Comparison of ENCODE assay signal across 26 cellular contexts in genomic region chr2:48270209-48270608, GRCh38. TPM values are rescaled to one million over a fixed set of nuclear protein-coding genes. Genes with fewer than 3 reads are reported as not detected.
DNase-seq lines count a peak whose midpoint lies in the region; ATAC-seq and TF ChIP-seq lines count a peak whose summit lies in the region.
"Had no signal": no experiment of that assay in that cellular context is flagged by ENCODE, and none has a peak within 500 bp of the region (broad histone marks: within the 10 kb centered on the region; RNA-seq: fewer than 3 reads in every experiment).

No MANE protein-coding gene starts in this region.

- no peak overlapping the region for H2BK15ac ChIP-seq in H9 (ENCODE audit: low read depth, low read length)

- BruUV-seq in Caco-2 (replicated peaks; lab: Mats Ljungman, UMichigan): no TSS peak

- TF ChIP-seq CTCF in Caco-2 (IDR thresholded peaks at IDR 0.05; ENCODE audit: insufficient read depth in 1 of 2, low read depth in 1 of 2, low read length in 1 of 2, severe bottlenecking in 1 of 2, unreplicated experiment in 1 of 2): no peak
- no peak for TF ChIP-seq CTCF in VCaP (conservative IDR thresholded peaks at IDR 0.05)
- TF ChIP-seq CTCF in upper lobe of left lung (IDR thresholded peaks at IDR 0.05): no peak
- TF ChIP-seq CTCF in uterus (IDR thresholded peaks at IDR 0.05): no peak
- TF ChIP-seq CTCF in H9 (conservative IDR thresholded peaks at IDR 0.05): no peak

- CTCF ChIA-PET in Caco-2 (lab: Charles Lee): interaction anchor here (0.5 to 0.6 kb wide), 2 partner anchors 15 to 38 kb away, joined by 3 read pairs; no protein-coding TSS in a partner anchor

- H3K9me3 ChIP-seq in Caco-2: no peaks in the 10 kb centered on the region; the same call in 1 of the 2 replicates
- no peaks in the 10 kb centered on the region for H3K9me3 ChIP-seq in upper lobe of left lung
- no peaks in the 10 kb centered on the region for H3K9me3 ChIP-seq in uterus
- no peaks in the 10 kb centered on the region for H3K9me3 ChIP-seq in H9 (ENCODE audit: control insufficient read depth, low read depth, low read length)
- H3K9me3 ChIP-seq: BLaER1 treated with 17β-estradiol and CSF1 and Interleukin-3, amounts not matched to agents 10 nM and 100 nM; MG63 had no signal

- no peak for TF ChIP-seq EP300 in upper lobe of left lung (IDR thresholded peaks at IDR 0.05)

- DNase-seq in Caco-2 (peak; percentile 68 to 74), left lobe of liver (ENCODE audit: low spot score) (no peak), mucosa of gallbladder (ENCODE audit: low spot score) (peak; percentile 41), upper lobe of left lung (no peak), uterus (no peak), H9 (no peak)
- DNase-seq: CD4-positive, alpha-beta T cell; DMS79; EL; GF-D8; GM23248; H7; IMR-90; KG1; MG63; NCI-H1105 treated with DMSO at 0.1 percent for 48 hours; NCI-H146; NCI-H1930; NCI-H2107; NCI-H526; SHP77 had no signal

- no peak overlapping the region for H3K56ac ChIP-seq in H9 (ENCODE audit: insufficient read length, low read depth, low read length)

- H4K8ac ChIP-seq in H9 (replicated peaks; ENCODE audit: insufficient read length, low read depth, low read length): no peak overlapping the region

- no peak overlapping the region for H3K4me2 ChIP-seq in H9 (ENCODE audit: insufficient read depth, insufficient read length, low read length)
- H3K4me2 ChIP-seq: BLaER1 treated with 17β-estradiol and CSF1 and Interleukin-3, amounts not matched to agents 10 nM and 100 nM had no signal

- no peaks in the 10 kb centered on the region for H3K79me2 ChIP-seq in H9 (ENCODE audit: insufficient read depth, low read length)

- H3K4me1 Mint-ChIP-seq in Caco-2 (ENCODE audit: low read depth, unreplicated experiment): peaks cover 25% of the 10 kb centered on the region
- peaks cover 6 to 11% of the 10 kb centered on the region in 2 experiments for H3K4me1 Mint-ChIP-seq in H9

- no peak overlapping the region for H2BK12ac ChIP-seq in H9 (ENCODE audit: insufficient read length, low read depth, low read length)

- H3K4me3 Mint-ChIP-seq in Caco-2 (ENCODE audit: unreplicated experiment): peak overlapping the region; percentile 49
- H3K4me3 Mint-ChIP-seq in H9: no peak overlapping the region
- H3K4me3 Mint-ChIP-seq: CD4-positive, alpha-beta T cell had no signal

- H2BK120ac ChIP-seq in H9 (ENCODE audit: low read depth, low read length, poor library complexity, severe bottlenecking): no peak overlapping the region

- H3K4me3 ChIP-seq in Caco-2 (ENCODE audit: low read depth, low read length): no peak overlapping the region
- no peak overlapping the region for H3K4me3 ChIP-seq in upper lobe of left lung
- no peak overlapping the region for H3K4me3 ChIP-seq in uterus
- H3K4me3 ChIP-seq: BLaER1 treated with 17β-estradiol and CSF1 and Interleukin-3, amounts not matched to agents 10 nM and 100 nM; GM23248; MG63 had no signal

- H2BK20ac ChIP-seq in H9 (ENCODE audit: low read depth, low read length, poor library complexity, severe bottlenecking): no peak overlapping the region

- no peak overlapping the region for H2AK5ac ChIP-seq in H9 (ENCODE audit: insufficient read length, low read length)

- no peak overlapping the region for H4K91ac ChIP-seq in H9 (ENCODE audit: insufficient read length, low read depth, low read length)

- H3K9me3 Mint-ChIP-seq in Caco-2 (ENCODE audit: unreplicated experiment) (peaks cover 11% of the 10 kb centered on the region), H9 (no peaks in the 10 kb centered on the region; a peak in 2 of 5 replicates)
- H3K9me3 Mint-ChIP-seq: CD4-positive, alpha-beta T cell had no signal

- no peak overlapping the region for H2AFZ ChIP-seq in H9 (ENCODE audit: low read length)
- H2AFZ ChIP-seq: GM23248 had no signal

- H3K27ac Mint-ChIP-seq in Caco-2 (ENCODE audit: unreplicated experiment) (peak overlapping the region; percentile 74), H9 (no peak overlapping the region)
- H3K27ac Mint-ChIP-seq: CD4-positive, alpha-beta T cell had no signal

- H4K5ac ChIP-seq in H9 (ENCODE audit: insufficient read length, low read depth, low read length): no peak overlapping the region

- TF ChIP-seq POLR2A in upper lobe of left lung (IDR thresholded peaks at IDR 0.05) (no peak), uterus (IDR thresholded peaks at IDR 0.05) (no peak)

- H3K23ac ChIP-seq in H9 (ENCODE audit: insufficient read length, low read depth, low read length): no peak overlapping the region

- H3K14ac ChIP-seq in H9 (ENCODE audit: insufficient read depth, low read length): no peak overlapping the region

- H3K27me3 Mint-ChIP-seq in Caco-2 (ENCODE audit: insufficient read depth, unreplicated experiment) (no peaks in the 10 kb centered on the region), H9 (ENCODE audit: low read depth) (no peaks in the 10 kb centered on the region; the same call in 1 of the 2 replicates)
- H3K27me3 Mint-ChIP-seq: CD4-positive, alpha-beta T cell had no signal

- WGBS in upper lobe of left lung, 2 donors: 94% methylated on average over 3 of the region's 3 CpGs
- no CpG with 5 or more reads among the region's 3 CpGs for WGBS in H9 (ENCODE audit: extremely low coverage, insufficient read length, low lambda C conversion rate)

- H2BK5ac ChIP-seq in H9 (ENCODE audit: insufficient read length, low read length): no peak overlapping the region

- H3K36me3 ChIP-seq in Caco-2 (ENCODE audit: control insufficient read depth, insufficient read depth, low read length) (no peaks in the 10 kb centered on the region), upper lobe of left lung (no peaks in the 10 kb centered on the region), uterus (no peaks in the 10 kb centered on the region)
- H3K36me3 ChIP-seq: BLaER1 treated with 17β-estradiol and CSF1 and Interleukin-3, amounts not matched to agents 10 nM and 100 nM; MG63 had no signal

- H3K27ac ChIP-seq in VCaP (peak overlapping the region; percentile 55), upper lobe of left lung (no peak overlapping the region), uterus (no peak overlapping the region), H9 (ENCODE audit: insufficient read length, low read depth, low read length) (no peak overlapping the region)
- H3K27ac ChIP-seq: BLaER1 treated with 17β-estradiol and CSF1 and Interleukin-3, amounts not matched to agents 10 nM and 100 nM; GM23248; RWPE1 had no signal

- no peaks in the 10 kb centered on the region for H3K23me2 ChIP-seq in H9 (ENCODE audit: insufficient read length, low read depth, low read length, poor library complexity, severe bottlenecking)

- no peak overlapping the region for H3K4ac ChIP-seq in H9 (ENCODE audit: low read depth, low read length)

- H3K27me3 ChIP-seq in Caco-2 (replicated peaks; ENCODE audit: control insufficient read depth, insufficient read depth, low read length): no peaks in the 10 kb centered on the region
- H3K27me3 ChIP-seq in upper lobe of left lung: no peaks in the 10 kb centered on the region
- H3K27me3 ChIP-seq in uterus: no peaks in the 10 kb centered on the region
- H3K27me3 ChIP-seq in H9 (ENCODE audit: insufficient read depth, low read length): no peaks in the 10 kb centered on the region
- H3K27me3 ChIP-seq: BLaER1 treated with 17β-estradiol and CSF1 and Interleukin-3, amounts not matched to agents 10 nM and 100 nM; MG63 had no signal

- ATAC-seq in left lobe of liver (peak; percentile 76), upper lobe of left lung (ENCODE audit: low FRiP score in 2 of 2) (no peak), GM18867 (IDR thresholded peaks at IDR 0.05; ENCODE audit: unreplicated experiment) (no peak)
- ATAC-seq: Panc1 had no signal

- no peaks in the 10 kb centered on the region for H4K20me1 ChIP-seq in H9 (ENCODE audit: control insufficient read depth, insufficient read depth, insufficient read length)
- H4K20me1 ChIP-seq: BLaER1 treated with 17β-estradiol and CSF1 and Interleukin-3, amounts not matched to agents 10 nM and 100 nM had no signal

- H3K36me3 Mint-ChIP-seq in Caco-2 (ENCODE audit: insufficient read depth, unreplicated experiment): no peaks in the 10 kb centered on the region
- no peaks in the 10 kb centered on the region; a peak in 1 of 7 replicates for H3K36me3 Mint-ChIP-seq in H9 (ENCODE audit: insufficient read depth in 1 of 3, low read depth in 3 of 3)

- no peak overlapping the region for H3K18ac ChIP-seq in H9 (ENCODE audit: insufficient read length, low read depth, low read length)

- POLR2A ChIA-PET in Caco-2 (lab: Charles Lee): interaction anchor here (0.6 kb wide), 1 partner anchor 338 kb away, joined by 3 read pairs; no protein-coding TSS in a partner anchor

- H3K4me1 ChIP-seq in Caco-2: peaks cover 33% of the 10 kb centered on the region
- H3K4me1 ChIP-seq in upper lobe of left lung: no peaks in the 10 kb centered on the region
- no peaks in the 10 kb centered on the region for H3K4me1 ChIP-seq in uterus
- no peaks in the 10 kb centered on the region; the same call in 1 of the 2 replicates for H3K4me1 ChIP-seq in H9 (ENCODE audit: insufficient read depth, low read length)

- no peak overlapping the region for H3K9ac ChIP-seq in H9 (ENCODE audit: extremely low read depth, insufficient read length, low read length)
- H3K9ac ChIP-seq: BLaER1 treated with 17β-estradiol and CSF1 and Interleukin-3, amounts not matched to agents 10 nM and 100 nM; GM23248 had no signal

- intact Hi-C loops in Caco-2 (cut with micrococcal nuclease; ENCODE audit: unreplicated experiment) (loop anchor here (1.0 kb wide), 1 partner anchor 19 kb away; no protein-coding TSS in a partner anchor), uterus (cut with DNase I; ENCODE audit: low total_unique reads) (no loop called here)

- no peaks in the 10 kb centered on the region for H3K79me1 ChIP-seq in H9 (ENCODE audit: insufficient read depth, low read depth, low read length, poor library complexity, severe bottlenecking)

- H3T11ph ChIP-seq in H9 (ENCODE audit: low read length): no peak overlapping the region

RNA-seq across cellular contexts. Expression of gene FOXN2, which starts 44.3 kb away (rescaled TPM):
- total RNA-seq in Caco-2 (2022) (31.9 and 32.3 TPM in 2 replicates), left lobe of liver (20.8 TPM), mucosa of gallbladder (20.5 TPM), upper lobe of left lung (10 to 100 TPM; 24.6 to 47.1 (median 32.6) TPM), uterus (10 to 100 TPM; 28.2 to 63.7 (median 33.6) TPM), H9 (2021) (21.2 and 22.1 TPM in 2 replicates)

Comparison
In these comparisons a context has a peak if more than half of its experiments do, and no peak if none do; other contexts are left out.
1. DNase-seq: peak in Caco-2 (2 of 2) and mucosa of gallbladder (single experiment); none in left lobe of liver (single experiment), upper lobe of left lung (0 of 2), uterus (0 of 2) and H9 (single experiment).